In the genomic region with DNA sequence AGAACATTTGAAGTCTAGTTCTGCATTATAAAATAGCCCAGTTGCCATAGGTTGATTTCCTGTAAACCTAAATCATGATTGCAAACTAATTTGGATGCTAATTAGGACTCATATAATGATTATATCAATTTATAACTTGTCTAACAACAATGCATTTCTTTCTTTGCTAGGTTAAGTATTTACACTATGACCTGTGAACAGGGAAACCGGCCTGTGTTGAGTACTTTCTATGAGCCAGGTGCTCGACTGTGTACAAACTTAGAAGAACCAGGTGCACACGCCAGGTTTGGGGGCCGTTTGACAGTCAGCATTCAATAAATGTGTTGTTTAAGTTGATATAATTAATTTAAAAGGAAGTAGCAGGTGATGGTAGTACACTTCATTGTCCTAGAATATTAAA, we compare ENCODE assay signal across 27 cellular contexts.
DNase-seq lines count a peak whose midpoint lies in the region; ATAC-seq and TF ChIP-seq lines count a peak whose summit lies in the region.
"Had no signal": no experiment of that assay in that cellular context is flagged by ENCODE, and none has a peak within 500 bp of the region (broad histone marks: within the 10 kb centered on the region; RNA-seq: fewer than 3 reads in every experiment).

No MANE protein-coding gene starts in this region.

- H3K4me1 Mint-ChIP-seq in GM23338 = peaks cover 51% of the 10 kb centered on the region
- H3K4me1 Mint-ChIP-seq: stimulated activated memory B cell treated with anti-CD40 and anti-IgM and Interleukin-4, amounts not matched to agents 10 μg/mL and 1 μg/mL and 100 μg/mL, for 72 hours had no signal

- H3K4me3 ChIP-seq in GM23338 = no peak overlapping the region
- H3K4me3 ChIP-seq: left ventricle myocardium inferior, ovary had no signal

- no peaks in the 10 kb centered on the region for H4K20me1 ChIP-seq in GM23338 (replicated peaks; ENCODE audit: insufficient read depth)

- H3K27ac Mint-ChIP-seq in GM23338 = peak overlapping the region; percentile 94
- H3K27ac Mint-ChIP-seq: activated CD4-positive, alpha-beta memory T cell treated with anti-CD3 and anti-CD28 coated beads for 36 hours; activated naive CD4-positive, alpha-beta T cell treated with anti-CD3 and anti-CD28 coated beads for 36 hours; dendritic cell treated with granulocyte-macrophage colony-stimulating factor and Interleukin-4, amounts not matched to agents 40 ng/mL and 50 ng/mL, for 4 days; stimulated activated memory B cell treated with anti-CD40 and anti-IgM and Interleukin-4, amounts not matched to agents 10 μg/mL and 1 μg/mL and 100 μg/mL, for 72 hours; type B pancreatic cell had no signal

- ATAC-seq in GM23338 (peak; percentile 9; the same call in 2 of the 3 replicates), left colon (peak; percentile 76), GM18870 (IDR thresholded peaks at IDR 0.05; ENCODE audit: unreplicated experiment) (no peak)
- ATAC-seq: activated CD4-positive, CD25-positive, alpha-beta regulatory T cell treated with anti-CD3 and anti-CD28 coated beads, Interleukin-2, amount 50 U/mL, for 24 hours; stimulated activated memory B cell treated with anti-CD40 and anti-IgM and Interleukin-4, amounts not matched to agents 10 μg/mL and 1 μg/mL and 100 μg/mL, for 72 hours had no signal

- no peaks in the 10 kb centered on the region for H3K36me3 Mint-ChIP-seq in GM23338 (ENCODE audit: low read depth)
- H3K36me3 Mint-ChIP-seq: activated CD4-positive, alpha-beta memory T cell treated with anti-CD3 and anti-CD28 coated beads for 36 hours; type B pancreatic cell had no signal

- H3K36me3 ChIP-seq in GM23338 (ENCODE audit: insufficient read depth) = no peaks in the 10 kb centered on the region
- H3K36me3 ChIP-seq: left ventricle myocardium inferior, ovary had no signal

- intact Hi-C loops in left colon (cut with DNase I, micrococcal nuclease) = no loop called here

- peak overlapping the region; percentile 29; the same call in 2 of the 3 replicates for H3K4me3 Mint-ChIP-seq in GM23338
- H3K4me3 Mint-ChIP-seq: activated CD4-positive, alpha-beta memory T cell treated with anti-CD3 and anti-CD28 coated beads for 36 hours; activated naive CD4-positive, alpha-beta T cell treated with anti-CD3 and anti-CD28 coated beads for 36 hours; dendritic cell treated with granulocyte-macrophage colony-stimulating factor and Interleukin-4, amounts not matched to agents 40 ng/mL and 50 ng/mL, for 4 days; stimulated activated memory B cell treated with anti-CD40 and anti-IgM and Interleukin-4, amounts not matched to agents 10 μg/mL and 1 μg/mL and 100 μg/mL, for 72 hours; type B pancreatic cell had no signal

- H3K27me3 ChIP-seq in GM23338 (ENCODE audit: insufficient read depth) = no peaks in the 10 kb centered on the region
- H3K27me3 ChIP-seq: ovary had no signal

- no peaks in the 10 kb centered on the region for H3K79me2 ChIP-seq in GM23338 (replicated peaks; ENCODE audit: insufficient read depth)

- H3K9me2 ChIP-seq in GM23338 (ENCODE audit: insufficient read depth) = no peaks in the 10 kb centered on the region

- no peak overlapping the region for H2AFZ ChIP-seq in GM23338

- H3K4me2 ChIP-seq in GM23338 = peak overlapping the region; percentile 1; the same call in 1 of the 2 replicates

- peak overlapping the region; percentile 70 for H3K27ac ChIP-seq in GM23338 (ENCODE audit: low read depth)
- H3K27ac ChIP-seq: left ventricle myocardium inferior, ovary had no signal

- DNase-seq in GM23338 (ENCODE audit: low spot score) (no peak), NCI-H1417 treated with DMSO at 0.1 percent for 48 hours (lab: John Stamatoyannopoulos, UW) (peak; percentile 85), NCI-H748 (lab: John Stamatoyannopoulos, UW; ENCODE audit: unreplicated experiment) (peak; percentile 97), left colon (no peak), HuH-7.5 (ENCODE audit: low spot score) (no peak), epidermal melanocyte (ENCODE audit: insufficient read length, low spot score) (no peak), NCI-H446 treated with DMSO at 0.1 percent for 48 hours (lab: John Stamatoyannopoulos, UW) (no peak)
- DNase-seq: activated CD4-positive, alpha-beta memory T cell treated with anti-CD3 and anti-CD28 coated beads for 36 hours; activated CD8-positive, alpha-beta memory T cell treated with anti-CD3 and anti-CD28 coated beads, Interleukin-2, amount 50 U/mL, for 48 hours; activated naive CD4-positive, alpha-beta T cell treated with anti-CD3 and anti-CD28 coated beads for 36 hours; central memory CD4-positive, alpha-beta T cell; DND-41; GF-D8; KG1; left ventricle myocardium inferior; mesenchymal stem cell; MM.1S; NCI-H1694; ovary; RPMI8226; substantia nigra; T-helper 1 cell had no signal

- no peaks in the 10 kb centered on the region; the same call in 1 of the 2 replicates for H3F3A ChIP-seq in GM23338 (replicated peaks; ENCODE audit: low read depth)

- peaks cover 38% of the 10 kb centered on the region for H3K4me1 ChIP-seq in GM23338 (ENCODE audit: insufficient read depth)
- H3K4me1 ChIP-seq: left ventricle myocardium inferior had no signal

- no peaks in the 10 kb centered on the region; the same call in 2 of the 3 replicates for H3K9me3 Mint-ChIP-seq in GM23338
- H3K9me3 Mint-ChIP-seq: activated CD4-positive, alpha-beta memory T cell treated with anti-CD3 and anti-CD28 coated beads for 36 hours; activated naive CD4-positive, alpha-beta T cell treated with anti-CD3 and anti-CD28 coated beads for 36 hours; dendritic cell treated with granulocyte-macrophage colony-stimulating factor and Interleukin-4, amounts not matched to agents 40 ng/mL and 50 ng/mL, for 4 days; stimulated activated memory B cell treated with anti-CD40 and anti-IgM and Interleukin-4, amounts not matched to agents 10 μg/mL and 1 μg/mL and 100 μg/mL, for 72 hours; type B pancreatic cell had no signal

- TF ChIP-seq CTCF in GM23338 (conservative IDR thresholded peaks at IDR 0.05; ENCODE audit: low read depth in 2 of 2) = no peak

- peaks cover 14% of the 10 kb centered on the region for H3K27me3 Mint-ChIP-seq in GM23338 (ENCODE audit: insufficient read depth, low read depth, poor library complexity)
- H3K27me3 Mint-ChIP-seq: activated CD4-positive, alpha-beta memory T cell treated with anti-CD3 and anti-CD28 coated beads for 36 hours; dendritic cell treated with granulocyte-macrophage colony-stimulating factor and Interleukin-4, amounts not matched to agents 40 ng/mL and 50 ng/mL, for 4 days; stimulated activated memory B cell treated with anti-CD40 and anti-IgM and Interleukin-4, amounts not matched to agents 10 μg/mL and 1 μg/mL and 100 μg/mL, for 72 hours had no signal

TF ChIP-seq in GM23338, 12 proteins besides CTCF, POLR2A, EP300 and RAD21 (continues in another document):
- TF ChIP-seq JUNB (IDR thresholded peaks at IDR 0.05; ENCODE audit: unreplicated experiment) (no peak), NANOG (IDR thresholded peaks at IDR 0.05; ENCODE audit: borderline replicate concordance) (no peak), POLR2AphosphoS5 (IDR thresholded peaks at IDR 0.05; ENCODE audit: low read depth) (no peak), EZH2phosphoT487 (IDR thresholded peaks at IDR 0.05; ENCODE audit: unreplicated experiment) (no peak), CREB1 (CRISPR knock-in tag; IDR thresholded peaks at IDR 0.05; ENCODE audit: low read depth) (no peak), ZNF114 (CRISPR knock-in tag; IDR thresholded peaks at IDR 0.05) (no peak), STAT1 (IDR thresholded peaks at IDR 0.05; ENCODE audit: unreplicated experiment) (no peak), ZNF331 (CRISPR knock-in tag; IDR thresholded peaks at IDR 0.05; ENCODE audit: low read depth) (no peak)

Comparison
In these comparisons a context has a peak if more than half of its experiments do, and no peak if none do; other contexts are left out.
1. DNase-seq: peak in NCI-H1417 treated with DMSO at 0.1 percent for 48 hours (single experiment) and NCI-H748 (single experiment); none in GM23338 (single experiment), left colon (0 of 2), HuH-7.5 (single experiment), epidermal melanocyte (single experiment) and NCI-H446 treated with DMSO at 0.1 percent for 48 hours (single experiment).